Comparison of ENCODE assay signal across 8 cellular contexts in genomic region chr4:123396294-123397275, GRCh38. TPM values are rescaled to one million over a fixed set of nuclear protein-coding genes. Genes with fewer than 3 reads are reported as not detected.
DNase-seq lines count a peak whose midpoint lies in the region; ATAC-seq, FAIRE-seq and TF ChIP-seq lines count a peak whose summit lies in the region.

A gene with protein sequence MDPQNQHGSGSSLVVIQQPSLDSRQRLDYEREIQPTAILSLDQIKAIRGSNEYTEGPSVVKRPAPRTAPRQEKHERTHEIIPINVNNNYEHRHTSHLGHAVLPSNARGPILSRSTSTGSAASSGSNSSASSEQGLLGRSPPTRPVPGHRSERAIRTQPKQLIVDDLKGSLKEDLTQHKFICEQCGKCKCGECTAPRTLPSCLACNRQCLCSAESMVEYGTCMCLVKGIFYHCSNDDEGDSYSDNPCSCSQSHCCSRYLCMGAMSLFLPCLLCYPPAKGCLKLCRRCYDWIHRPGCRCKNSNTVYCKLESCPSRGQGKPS (plus strand): TSS chr4:123396795. CDS start chr4:123401592, 4,797 bp downstream.

- no peaks in the 10 kb centered on the region for H3K9me3 ChIP-seq in CD8-positive, alpha-beta T cell (ENCODE audit: low read length)
- no peaks in the 10 kb centered on the region for H3K9me3 ChIP-seq in endocrine pancreas (ENCODE audit: control insufficient read depth, low read length)

- no peaks in the 10 kb centered on the region for H3K27me3 ChIP-seq in CD8-positive, alpha-beta T cell (ENCODE audit: insufficient read depth, low read length)
- no peaks in the 10 kb centered on the region for H3K27me3 ChIP-seq in endocrine pancreas (ENCODE audit: control insufficient read depth, insufficient read depth, low read length)

- peak within 1 kb of the TSS; percentile 90 for H3K9ac ChIP-seq in endocrine pancreas (ENCODE audit: control insufficient read depth, insufficient read depth, low read length)

- peak within 1 kb of the TSS; percentile 54 for H3K4me3 ChIP-seq in CD8-positive, alpha-beta T cell (ENCODE audit: low read depth, low read length)
- peak within 1 kb of the TSS; percentile 87 for H3K4me3 ChIP-seq in endocrine pancreas (ENCODE audit: control insufficient read depth, insufficient read depth, low read length)

- H3K36me3 ChIP-seq in CD8-positive, alpha-beta T cell (ENCODE audit: insufficient read depth, low read length) = no peaks in the 10 kb centered on the region
- H3K36me3 ChIP-seq in endocrine pancreas (ENCODE audit: control insufficient read depth, insufficient read depth, low read length) = no peaks in the 10 kb centered on the region

- H3K27ac Mint-ChIP-seq in CD8-positive, alpha-beta T cell = peak within 1 kb of the TSS; percentile 85
- no peak within 1 kb of the TSS for H3K27ac Mint-ChIP-seq in memory B cell

- H3K4me1 ChIP-seq in CD8-positive, alpha-beta T cell (ENCODE audit: insufficient read depth, low read length) = peaks cover 9% of the 10 kb centered on the region
- no peaks in the 10 kb centered on the region for H3K4me1 ChIP-seq in endocrine pancreas (ENCODE audit: control insufficient read depth, insufficient read depth, low read length)

- no peak for TF ChIP-seq CTCF in CD8-positive, alpha-beta T cell (IDR thresholded peaks at IDR 0.05)

- peak; percentile 40 to 86 (median 72) for DNase-seq in CD8-positive, alpha-beta T cell
- peak; percentile 80 for DNase-seq in HTR-8/SVneo (ENCODE audit: insufficient read length, low spot score)
- peak; percentile 83 for DNase-seq in NOMO-1 treated with DMSO at 0.1 percent for 48 hours (lab: John Stamatoyannopoulos, UW; ENCODE audit: unreplicated experiment)
- peak in 2 of 3 experiments; percentile 50 to 57 for DNase-seq in activated CD8-positive, alpha-beta memory T cell treated with anti-CD3 and anti-CD28 coated beads for 48 hours (ENCODE audit: low read depth in 2 of 3, low spot score in 2 of 3)
- DNase-seq in memory B cell (ENCODE audit: low spot score in 2 of 2) = peak; percentile 29 to 46
- DNase-seq in stimulated activated CD8-positive, alpha-beta memory T cell treated with anti-CD3 and anti-CD28 coated beads, Interleukin-12 subunit alpha, Interleukin-12 subunit beta, amount 100 ng/mL, for 4 hours (ENCODE audit: low read depth) = peak; percentile 57

- peak within 1 kb of the TSS; percentile 83 for H3K4me3 Mint-ChIP-seq in CD8-positive, alpha-beta T cell
- peak within 1 kb of the TSS; percentile 80 for H3K4me3 Mint-ChIP-seq in memory B cell

- CTCF ChIA-PET in CD8-positive, alpha-beta T cell (lab: Charles Lee) = interaction anchor here (0.7 to 1.1 kb wide), 6 partner anchors 12 to 264 kb away, joined by 3 to 5 read pairs (median 3); no protein-coding TSS in a partner anchor

- peaks cover 24% of the 10 kb centered on the region for H3K4me1 Mint-ChIP-seq in CD8-positive, alpha-beta T cell (ENCODE audit: low read depth)
- H3K4me1 Mint-ChIP-seq in memory B cell = peaks cover 14% of the 10 kb centered on the region

- H3K36me3 Mint-ChIP-seq in CD8-positive, alpha-beta T cell = peaks cover 3% of the 10 kb centered on the region
- H3K36me3 Mint-ChIP-seq in memory B cell = no peaks in the 10 kb centered on the region

- POLR2A ChIA-PET in CD8-positive, alpha-beta T cell (lab: Charles Lee) = interaction anchor here (0.8 to 1.5 kb wide), 11 partner anchors 13 to 264 kb away, joined by 3 to 6 read pairs (median 3); no protein-coding TSS in a partner anchor

- peak; percentile 60 for FAIRE-seq in HTR-8/SVneo (lab: Jason Lieb, UNC)

- ATAC-seq in CD8-positive, alpha-beta T cell = peak; percentile 58
- ATAC-seq in GM21367 (IDR thresholded peaks at IDR 0.05; ENCODE audit: unreplicated experiment) (peak; percentile 55), memory B cell (ENCODE audit: low read depth) (peak; percentile 60)

- H3K9me3 Mint-ChIP-seq in CD8-positive, alpha-beta T cell = no peaks in the 10 kb centered on the region
- H3K9me3 Mint-ChIP-seq in memory B cell = no peaks in the 10 kb centered on the region

- H3K27me3 Mint-ChIP-seq in CD8-positive, alpha-beta T cell (ENCODE audit: low read depth) = no peaks in the 10 kb centered on the region
- peaks cover 11% of the 10 kb centered on the region for H3K27me3 Mint-ChIP-seq in memory B cell

- H3K27ac ChIP-seq in CD8-positive, alpha-beta T cell (ENCODE audit: low read depth, low read length) = peak within 1 kb of the TSS; percentile 24

- intact Hi-C loops in CD8-positive, alpha-beta T cell (cut with DNase I, micrococcal nuclease) = loop anchor here (1.0 to 10.0 kb wide), 11 partner anchors 49 to 664 kb away; partner anchors contain the start of genes BBS12 (in 2 of the 2) and NUDT6 (in 2 of the 2)

RNA-seq across cellular contexts. Expression of the gene that starts here (rescaled TPM):
- total RNA-seq in CD8-positive, alpha-beta T cell = 10 to 100 TPM; 65.8 to 66.1 TPM

Comparison
In these comparisons a context has a peak if more than half of its experiments do, and no peak if none do; other contexts are left out.
1. Peak in every context shown above with its lines: DNase-seq, ATAC-seq, H3K4me3 ChIP-seq and H3K27ac ChIP-seq.